Comparison of ENCODE assay signal across 30 cellular contexts in the genomic region with DNA sequence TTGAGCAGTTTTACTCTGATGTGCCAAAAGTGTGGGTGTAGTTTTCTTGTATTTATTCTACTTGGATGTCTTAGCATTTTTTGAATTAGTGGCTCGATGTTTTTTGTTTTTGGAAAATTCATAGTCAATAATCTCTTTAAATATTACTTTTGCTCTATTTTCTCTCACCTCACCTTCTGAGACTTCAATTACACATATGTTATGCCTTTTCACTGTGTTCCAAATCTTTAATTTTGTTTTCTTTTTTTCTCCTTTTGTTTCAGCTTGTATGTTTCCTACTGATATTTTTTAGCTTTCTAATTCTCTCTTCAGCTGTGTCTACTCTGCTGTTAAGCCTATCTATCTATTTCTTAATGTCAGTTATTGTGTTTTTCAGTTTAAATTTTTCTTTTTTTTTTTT.
"Had no signal": no experiment of that assay in that cellular context is flagged by ENCODE, and none has a peak within 500 bp of the region (broad histone marks: within the 10 kb centered on the region; RNA-seq: fewer than 3 reads in every experiment).

No MANE protein-coding gene starts in this region.

- H3K4me1 ChIP-seq: adrenal gland, ascending aorta, breast epithelium had no signal

- H3K27ac ChIP-seq: adrenal gland, ascending aorta, body of pancreas, brain microvascular endothelial cell, breast epithelium, cardiac muscle cell had no signal

- DNase-seq: activated effector memory CD4-positive, alpha-beta T cell treated with anti-CD3 and anti-CD28 coated beads, Interleukin-2, amount 50 U/mL, for 16 hours; activated effector memory CD4-positive, alpha-beta T cell treated with Interleukin-2 at 50 U/mL for 16 hours; activated gamma-delta T cell; activated gamma-delta T cell treated with Interleukin-2 at 50 U/mL for 16 hours; activated naive CD4-positive, alpha-beta T cell; activated naive CD4-positive, alpha-beta T cell treated with anti-CD3 and anti-CD28 coated beads for 36 hours; activated naive CD4-positive, alpha-beta T cell treated with anti-CD3 and anti-CD28 coated beads, Interleukin-2, amount 10 ng/mL, durations not matched to agents 7 days and 5 days; activated naive CD4-positive, alpha-beta T cell treated with anti-CD3 and anti-CD28 coated beads, Interleukin-2, amount 50 U/mL, for 16 hours; activated naive CD4-positive, alpha-beta T cell treated with Interleukin-2 at 50 U/mL for 16 hours; activated naive CD8-positive, alpha-beta T cell treated with anti-CD3 and anti-CD28 coated beads for 36 hours; activated naive CD8-positive, alpha-beta T cell treated with anti-CD3 and anti-CD28 coated beads, Interleukin-2, amount 10 ng/mL, durations not matched to agents 7 days and 5 days; activated naive CD8-positive, alpha-beta T cell treated with anti-CD3 and anti-CD28 coated beads, Interleukin-2, amount 50 U/mL, for 24 hours; activated T-cell treated with anti-CD3 and anti-CD28 coated beads, Interleukin-2, amount 50 U/mL, for 4 hours; activated T-cell treated with anti-CD3 and anti-CD28 coated beads, Interleukin-2, amount 50 U/mL, for 48 hours; activated T-cell treated with anti-CD3 and anti-CD28 coated beads, Interleukin-2, amount 50 U/mL, for 72 hours; adrenal gland; amniotic stem cell; amygdala; anterior cingulate cortex; aorta; body of pancreas; brain microvascular endothelial cell; caudate nucleus; central memory CD4-positive, alpha-beta T cell; cerebellar nuclear complex had no signal

- H3K36me3 ChIP-seq: adrenal gland, ascending aorta, brain microvascular endothelial cell, breast epithelium, cardiac muscle cell had no signal

- ATAC-seq: activated naive CD4-positive, alpha-beta T cell treated with anti-CD3 and anti-CD28 coated beads, Interleukin-2, amount 50 U/mL, for 72 hours; activated naive CD8-positive, alpha-beta T cell treated with anti-CD3 and anti-CD28 coated beads, Interleukin-2, amount 50 U/mL, for 24 hours; activated T-cell treated with anti-CD3 and anti-CD28 coated beads, Interleukin-2, amount 50 U/mL, for 4 hours; activated T-cell treated with anti-CD3 and anti-CD28 coated beads, Interleukin-2, amount 50 U/mL, for 72 hours; activated T-helper 17 cell treated with anti-CD3 and anti-CD28 coated beads, Interleukin-2, amount 50 U/mL, for 72 hours; body of pancreas had no signal

- H3K9me3 ChIP-seq: adrenal gland, ascending aorta, body of pancreas, breast epithelium had no signal

- H3K27me3 ChIP-seq: adrenal gland, ascending aorta, body of pancreas, breast epithelium, cardiac muscle cell had no signal

- H3K4me3 ChIP-seq: adrenal gland, ascending aorta, body of pancreas, breast epithelium, cardiac muscle cell had no signal
